26 cellular contexts compared by ENCODE assay signal in the genomic region with DNA sequence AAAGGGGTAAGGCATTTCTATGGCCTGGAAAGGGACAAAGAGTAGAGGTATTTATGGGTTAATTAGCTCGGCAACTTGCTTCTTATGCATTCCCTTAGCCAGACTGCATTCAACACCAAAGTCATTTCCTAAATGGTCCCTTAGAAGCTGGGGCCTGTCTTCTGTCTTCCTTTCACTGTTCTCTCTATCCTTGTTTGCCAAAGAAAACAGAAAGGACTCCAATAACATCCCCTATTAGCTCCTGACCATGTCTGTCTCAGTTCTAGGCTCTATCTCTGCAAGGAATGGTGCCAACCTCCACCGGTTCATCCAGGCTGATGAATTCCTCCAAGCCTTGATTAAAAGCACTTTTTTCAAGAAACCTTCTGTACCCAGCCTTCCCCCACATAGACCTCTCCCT.
"Had no signal": no experiment of that assay in that cellular context is flagged by ENCODE, and none has a peak within 500 bp of the region (broad histone marks: within the 10 kb centered on the region; RNA-seq: fewer than 3 reads in every experiment).

No MANE protein-coding gene starts in this region.

- H3K4me3 ChIP-seq: ovary, prostate gland, thoracic aorta, uterus had no signal

- ATAC-seq: activated CD4-positive, alpha-beta T cell treated with anti-CD3 and anti-CD28 coated beads for 36 hours; activated naive CD8-positive, alpha-beta T cell treated with anti-CD3 and anti-CD28 coated beads, Interleukin-2, amount 50 U/mL, for 24 hours; T-cell had no signal

- H3K27ac ChIP-seq: ovary, prostate gland, thoracic aorta, uterus had no signal

- H3K4me3 Mint-ChIP-seq: activated CD4-positive, alpha-beta T cell treated with anti-CD3 and anti-CD28 coated beads for 36 hours; activated naive CD4-positive, alpha-beta T cell treated with anti-CD3 and anti-CD28 coated beads, Interleukin-2, amount 50 U/mL, for 24 hours; activated naive CD8-positive, alpha-beta T cell treated with anti-CD3 and anti-CD28 coated beads, Interleukin-2, amount 50 U/mL, for 24 hours; activated T-cell treated with anti-CD3 and anti-CD28 coated beads, Interleukin-2, amount 50 U/mL, for 24 hours; mesothelial cell of epicardium; naive B cell; nephron progenitor cell; stimulated activated naive CD8-positive, alpha-beta T cell treated with anti-CD3 and anti-CD28 coated beads, Interleukin-15, Interleukin-2, amounts not matched to agents 100 ng/mL and 50 ng/mL, for 24 hours; T-cell; type B pancreatic cell had no signal

- DNase-seq: activated CD4-positive, alpha-beta T cell treated with anti-CD3 and anti-CD28 coated beads for 36 hours; activated CD4-positive, alpha-beta T cell treated with anti-CD3 and anti-CD28 coated beads, Interleukin-2, amount 50 U/mL, for 48 hours; activated CD4-positive, CD25-positive, alpha-beta regulatory T cell; activated CD8-positive, alpha-beta memory T cell treated with anti-CD3 and anti-CD28 coated beads, Interleukin-2, amount 50 U/mL, for 48 hours; activated naive CD8-positive, alpha-beta T cell treated with anti-CD3 and anti-CD28 coated beads, Interleukin-2, amount 50 U/mL, for 24 hours; activated T-cell treated with anti-CD3 and anti-CD28 coated beads, Interleukin-2, amount 50 U/mL, for 24 hours; amygdala; dermis blood vessel endothelial cell; effector CD4-positive, alpha-beta T cell; foreskin fibroblast; head of caudate nucleus; hypothalamus; mammary epithelial cell; naive B cell; nephron progenitor cell; ovary; stimulated activated CD4-positive, alpha-beta T cell treated with anti-CD3 and anti-CD28 coated beads, Interleukin-4, amount 100 ng/mL, for 1 hour; T-cell; uterus had no signal

- H3K4me1 Mint-ChIP-seq: activated CD4-positive, alpha-beta T cell treated with anti-CD3 and anti-CD28 coated beads for 36 hours; activated naive CD4-positive, alpha-beta T cell treated with anti-CD3 and anti-CD28 coated beads, Interleukin-2, amount 50 U/mL, for 24 hours; activated naive CD8-positive, alpha-beta T cell treated with anti-CD3 and anti-CD28 coated beads, Interleukin-2, amount 50 U/mL, for 24 hours; naive B cell had no signal

- H3K9me3 Mint-ChIP-seq: activated naive CD4-positive, alpha-beta T cell treated with anti-CD3 and anti-CD28 coated beads, Interleukin-2, amount 50 U/mL, for 24 hours; activated naive CD8-positive, alpha-beta T cell treated with anti-CD3 and anti-CD28 coated beads, Interleukin-2, amount 50 U/mL, for 24 hours; activated T-cell treated with anti-CD3 and anti-CD28 coated beads, Interleukin-2, amount 50 U/mL, for 24 hours; nephron progenitor cell; stimulated activated naive CD8-positive, alpha-beta T cell treated with anti-CD3 and anti-CD28 coated beads, Interleukin-15, Interleukin-2, amounts not matched to agents 100 ng/mL and 50 ng/mL, for 24 hours; T-cell had no signal

- H3K9me3 ChIP-seq: neutrophil, ovary, prostate gland, thoracic aorta, uterus had no signal

- H3K36me3 ChIP-seq: neutrophil, ovary, prostate gland, thoracic aorta, uterus had no signal

- H3K36me3 Mint-ChIP-seq: activated naive CD4-positive, alpha-beta T cell treated with anti-CD3 and anti-CD28 coated beads, Interleukin-2, amount 50 U/mL, for 24 hours; mesothelial cell of epicardium; naive B cell; T-cell; type B pancreatic cell had no signal

- H3K27me3 ChIP-seq: neutrophil, ovary, uterus had no signal

- H3K4me1 ChIP-seq: prostate gland, uterus had no signal

- H3K27ac Mint-ChIP-seq: activated CD4-positive, alpha-beta T cell treated with anti-CD3 and anti-CD28 coated beads for 36 hours; activated naive CD4-positive, alpha-beta T cell treated with anti-CD3 and anti-CD28 coated beads, Interleukin-2, amount 50 U/mL, for 24 hours; activated naive CD8-positive, alpha-beta T cell treated with anti-CD3 and anti-CD28 coated beads, Interleukin-2, amount 50 U/mL, for 24 hours; activated T-cell treated with anti-CD3 and anti-CD28 coated beads, Interleukin-2, amount 50 U/mL, for 24 hours; mesothelial cell of epicardium; naive B cell; nephron progenitor cell; stimulated activated naive CD8-positive, alpha-beta T cell treated with anti-CD3 and anti-CD28 coated beads, Interleukin-15, Interleukin-2, amounts not matched to agents 100 ng/mL and 50 ng/mL, for 24 hours; T-cell; type B pancreatic cell had no signal

- H3K27me3 Mint-ChIP-seq: activated CD4-positive, alpha-beta T cell treated with anti-CD3 and anti-CD28 coated beads for 36 hours; activated naive CD4-positive, alpha-beta T cell treated with anti-CD3 and anti-CD28 coated beads, Interleukin-2, amount 50 U/mL, for 24 hours; activated naive CD8-positive, alpha-beta T cell treated with anti-CD3 and anti-CD28 coated beads, Interleukin-2, amount 50 U/mL, for 24 hours; stimulated activated naive CD8-positive, alpha-beta T cell treated with anti-CD3 and anti-CD28 coated beads, Interleukin-15, Interleukin-2, amounts not matched to agents 100 ng/mL and 50 ng/mL, for 24 hours; type B pancreatic cell had no signal
